ENCODE assay signal across 8 cellular contexts in genomic region chr19:52248256-52248655, GRCh38. TPM values are rescaled to one million over a fixed set of nuclear protein-coding genes. Genes with fewer than 3 reads are reported as not detected.
DNase-seq lines count a peak whose midpoint lies in the region; ATAC-seq and TF ChIP-seq lines count a peak whose summit lies in the region.

No MANE protein-coding gene starts in this region.

- no peaks in the 10 kb centered on the region for H3K4me1 Mint-ChIP-seq in CD4-positive, alpha-beta T cell (ENCODE audit: low read depth)
- H3K4me1 Mint-ChIP-seq in chondrocyte (ENCODE audit: low read depth): no peaks in the 10 kb centered on the region
- H3K4me1 Mint-ChIP-seq in memory B cell: no peaks in the 10 kb centered on the region
- no peaks in the 10 kb centered on the region for H3K4me1 Mint-ChIP-seq in stimulated activated memory B cell treated with anti-CD40 and anti-IgM and Interleukin-4, amounts not matched to agents 10 μg/mL and 1 μg/mL and 100 μg/mL, for 72 hours

- peak; percentile 52 for TF ChIP-seq CTCF in CD4-positive, alpha-beta T cell (IDR thresholded peaks at IDR 0.05)
- peak; percentile 39; the same call in 1 of the 2 replicates for TF ChIP-seq CTCF in WERI-Rb-1 (IDR thresholded peaks at IDR 0.05; ENCODE audit: low read depth, low read length)
- peak; percentile 78 for TF ChIP-seq CTCF in chondrocyte (IDR thresholded peaks at IDR 0.05)

- H3K36me3 ChIP-seq in WERI-Rb-1: no peaks in the 10 kb centered on the region

- peaks cover 3% of the 10 kb centered on the region for H3K9me3 Mint-ChIP-seq in CD4-positive, alpha-beta T cell
- H3K9me3 Mint-ChIP-seq in chondrocyte (ENCODE audit: low read depth): peaks cover 6% of the 10 kb centered on the region
- peaks cover 4% of the 10 kb centered on the region for H3K9me3 Mint-ChIP-seq in memory B cell
- no peaks in the 10 kb centered on the region for H3K9me3 Mint-ChIP-seq in stimulated activated memory B cell treated with anti-CD40 and anti-IgM and Interleukin-4, amounts not matched to agents 10 μg/mL and 1 μg/mL and 100 μg/mL, for 72 hours

- POLR2A ChIA-PET in CD4-positive, alpha-beta T cell (lab: Charles Lee): interaction anchor here (1.2 kb wide), 1 partner anchor 121 kb away, joined by 4 read pairs; the partner anchor contains the start of gene ZNF880

- no peaks in the 10 kb centered on the region for H3K36me3 Mint-ChIP-seq in CD4-positive, alpha-beta T cell (ENCODE audit: low read depth)
- H3K36me3 Mint-ChIP-seq in chondrocyte (ENCODE audit: low read depth): no peaks in the 10 kb centered on the region
- H3K36me3 Mint-ChIP-seq in memory B cell: no peaks in the 10 kb centered on the region
- H3K36me3 Mint-ChIP-seq in stimulated activated memory B cell treated with anti-CD40 and anti-IgM and Interleukin-4, amounts not matched to agents 10 μg/mL and 1 μg/mL and 100 μg/mL, for 72 hours: no peaks in the 10 kb centered on the region

- H3K27me3 ChIP-seq in CD4-positive, alpha-beta T cell (ENCODE audit: control insufficient read depth, insufficient read depth, low read length): no peaks in the 10 kb centered on the region
- H3K27me3 ChIP-seq in WERI-Rb-1 (ENCODE audit: insufficient read depth, low read depth, severe bottlenecking): no peaks in the 10 kb centered on the region

- no peak overlapping the region for H3K4me3 Mint-ChIP-seq in CD4-positive, alpha-beta T cell
- H3K4me3 Mint-ChIP-seq in chondrocyte (ENCODE audit: unreplicated experiment) (no peak overlapping the region), memory B cell (no peak overlapping the region)
- no peak overlapping the region for H3K4me3 Mint-ChIP-seq in stimulated activated memory B cell treated with anti-CD40 and anti-IgM and Interleukin-4, amounts not matched to agents 10 μg/mL and 1 μg/mL and 100 μg/mL, for 72 hours

- no peaks in the 10 kb centered on the region for H3K9me3 ChIP-seq in CD4-positive, alpha-beta T cell (ENCODE audit: control insufficient read depth, low read length)
- peaks cover 2% of the 10 kb centered on the region for H3K9me3 ChIP-seq in WERI-Rb-1 (ENCODE audit: severe bottlenecking)

- no peak overlapping the region for H3K4me3 ChIP-seq in WERI-Rb-1 (ENCODE audit: low read depth, low read length)

- H3K27ac Mint-ChIP-seq in CD4-positive, alpha-beta T cell: no peak overlapping the region
- H3K27ac Mint-ChIP-seq in chondrocyte (ENCODE audit: unreplicated experiment): peak overlapping the region; percentile 27
- no peak overlapping the region for H3K27ac Mint-ChIP-seq in memory B cell
- no peak overlapping the region for H3K27ac Mint-ChIP-seq in stimulated activated memory B cell treated with anti-CD40 and anti-IgM and Interleukin-4, amounts not matched to agents 10 μg/mL and 1 μg/mL and 100 μg/mL, for 72 hours

- ATAC-seq in CD4-positive, alpha-beta T cell (ENCODE audit: poor library complexity): peak; percentile 59
- ATAC-seq in memory B cell (ENCODE audit: low read depth): peak; percentile 73
- ATAC-seq in stimulated activated memory B cell treated with anti-CD40 and anti-IgM and Interleukin-4, amounts not matched to agents 10 μg/mL and 1 μg/mL and 100 μg/mL, for 72 hours: peak; percentile 59
- ATAC-seq in HG03045 (IDR thresholded peaks at IDR 0.05; ENCODE audit: unreplicated experiment): no peak
- ATAC-seq in GM19397 (IDR thresholded peaks at IDR 0.05; ENCODE audit: unreplicated experiment): no peak

- H3K27me3 Mint-ChIP-seq in CD4-positive, alpha-beta T cell: no peaks in the 10 kb centered on the region
- H3K27me3 Mint-ChIP-seq in chondrocyte (ENCODE audit: low read depth): no peaks in the 10 kb centered on the region
- H3K27me3 Mint-ChIP-seq in memory B cell: peaks cover 5% of the 10 kb centered on the region
- H3K27me3 Mint-ChIP-seq in stimulated activated memory B cell treated with anti-CD40 and anti-IgM and Interleukin-4, amounts not matched to agents 10 μg/mL and 1 μg/mL and 100 μg/mL, for 72 hours: peaks cover 7% of the 10 kb centered on the region

- peak; percentile 39 to 70 (median 50) for DNase-seq in CD4-positive, alpha-beta T cell
- DNase-seq in M059J (ENCODE audit: low read depth) (peak; percentile 37), WERI-Rb-1 (peak; percentile 77), chondrocyte (ENCODE audit: low spot score) (no peak), memory B cell (ENCODE audit: low spot score in 2 of 2) (peak in 1 of 2 donors; percentile 40)

- CTCF ChIA-PET in CD4-positive, alpha-beta T cell (lab: Charles Lee): interaction anchor here (0.9 to 1.2 kb wide), 4 partner anchors 19 to 500 kb away, joined by 3 to 5 read pairs (median 4); partner anchors contain the start of gene PPP2R1A

- H3K27ac ChIP-seq in CD4-positive, alpha-beta T cell (ENCODE audit: low read depth, low read length): no peak overlapping the region
- H3K27ac ChIP-seq in WERI-Rb-1: no peak overlapping the region

- intact Hi-C loops in CD4-positive, alpha-beta T cell (cut with DNase I, micrococcal nuclease): loop anchor here in 1 of 2 experiments (1.0 to 10.0 kb wide), 2 partner anchors 500 to 1497 kb away; no protein-coding TSS in a partner anchor

RNA-seq across cellular contexts. Expression of gene ZNF766, which starts 21.1 kb away (rescaled TPM):
- total RNA-seq in CD4-positive, alpha-beta T cell: 10 to 100 TPM; 39.3 to 43.2 TPM
- 23.9 and 24.6 TPM in 2 replicates for total RNA-seq in M059J (2014; rRNA removed; shearing (Covaris generic))
- 12.8 to 15.3 TPM (median 13.9 TPM) in 3 replicates for total RNA-seq in chondrocyte

RNA-seq across cellular contexts. Expression of gene ZNF480, which starts 48.7 kb away (rescaled TPM):
- 1 to 10 TPM; 4.8 to 5.3 TPM for total RNA-seq in CD4-positive, alpha-beta T cell
- total RNA-seq in M059J (2014; rRNA removed; shearing (Covaris generic)): 10.2 and 13.6 TPM in 2 replicates
- 10.0 to 12.1 TPM (median 11.6 TPM) in 3 replicates for total RNA-seq in chondrocyte

RNA-seq across cellular contexts. Expression of gene PPP2R1A, which starts 58.4 kb away (rescaled TPM):
- 100 to 1,000 TPM; 151 to 157 TPM for total RNA-seq in CD4-positive, alpha-beta T cell
- total RNA-seq in M059J (2014; rRNA removed; shearing (Covaris generic)): 152 and 204 TPM in 2 replicates
- 210 to 236 TPM (median 228 TPM) in 3 replicates for total RNA-seq in chondrocyte

Comparison
In these comparisons a context has a peak if more than half of its experiments do, and no peak if none do; other contexts are left out.
1. ATAC-seq: peak in CD4-positive, alpha-beta T cell (single experiment), memory B cell (single experiment) and stimulated activated memory B cell treated with anti-CD40 and anti-IgM and Interleukin-4, amounts not matched to agents 10 μg/mL and 1 μg/mL and 100 μg/mL, for 72 hours (single experiment); none in HG03045 (single experiment) and GM19397 (single experiment).
2. Peak in every context shown above with its lines, with median percentiles within 50 percentile points of each other: CTCF ChIP-seq.